Comparison of ENCODE assay signal across 11 cellular contexts in the genomic region with DNA sequence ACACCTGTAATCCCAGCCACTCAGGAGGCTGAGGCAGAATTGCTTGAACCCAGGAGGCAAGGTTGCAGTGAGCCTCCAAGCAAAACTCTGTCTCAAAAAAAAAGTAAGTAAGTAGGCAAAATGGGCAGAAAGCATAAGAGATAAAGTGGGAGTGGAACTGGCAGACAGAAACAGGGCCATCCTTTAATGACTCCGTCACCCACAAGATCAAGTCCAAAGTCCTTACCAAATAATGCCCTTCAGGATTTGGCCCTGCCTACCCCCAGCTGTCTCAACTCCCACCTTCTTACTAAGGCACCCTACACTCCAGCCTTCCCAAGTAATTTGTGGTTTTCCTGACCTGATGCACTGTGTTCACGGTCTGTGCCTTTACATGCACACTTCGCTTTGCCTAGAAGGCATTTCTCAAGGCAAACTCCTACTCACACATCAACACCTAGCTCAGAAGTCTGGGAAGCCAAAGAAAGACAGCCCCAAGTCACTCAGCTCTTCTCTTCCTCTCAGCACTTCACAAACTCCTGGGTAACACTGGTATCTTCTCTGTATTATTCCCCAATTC. TPM values are rescaled to one million over a fixed set of nuclear protein-coding genes. Genes with fewer than 3 reads are reported as not detected.
DNase-seq lines count a peak whose midpoint lies in the region; ATAC-seq and TF ChIP-seq lines count a peak whose summit lies in the region.
"Had no signal": no experiment of that assay in that cellular context is flagged by ENCODE, and none has a peak within 500 bp of the region (broad histone marks: within the 10 kb centered on the region; RNA-seq: fewer than 3 reads in every experiment).

No MANE protein-coding gene starts in this region.

- no peaks in the 10 kb centered on the region for H3K9me3 Mint-ChIP-seq in CD14-positive monocyte
- no peaks in the 10 kb centered on the region for H3K9me3 Mint-ChIP-seq in central memory CD8-positive, alpha-beta T cell
- no peaks in the 10 kb centered on the region for H3K9me3 Mint-ChIP-seq in naive B cell

- H3K27me3 Mint-ChIP-seq in CD14-positive monocyte (ENCODE audit: low read depth in 3 of 3) (no peaks in the 10 kb centered on the region), naive B cell (no peaks in the 10 kb centered on the region)
- no peaks in the 10 kb centered on the region for H3K27me3 Mint-ChIP-seq in central memory CD8-positive, alpha-beta T cell

- H3K4me1 Mint-ChIP-seq in CD14-positive monocyte, result peaks cover 95% of the 10 kb centered on the region
- H3K4me1 Mint-ChIP-seq in central memory CD8-positive, alpha-beta T cell, result peaks cover 87% of the 10 kb centered on the region
- peaks cover 68 to 94% (median 88%) of the 10 kb centered on the region in 3 donors for H3K4me1 Mint-ChIP-seq in naive B cell

- H3K27ac ChIP-seq in HEK293 (ENCODE audit: extremely low read depth, low read depth, low read length), result no peak overlapping the region

- no peak for ATAC-seq in central memory CD8-positive, alpha-beta T cell (replicated peaks; ENCODE audit: extremely low read depth, poor library complexity, severe bottlenecking)
- ATAC-seq in naive B cell (ENCODE audit: low read depth in 2 of 2) (no peak), HG02798 (IDR thresholded peaks at IDR 0.05; ENCODE audit: poor library complexity, unreplicated experiment) (no peak)

- peak overlapping the region; percentile 32 to 76 for H3K4me3 Mint-ChIP-seq in CD14-positive monocyte
- peak overlapping the region; percentile 29 for H3K4me3 Mint-ChIP-seq in central memory CD8-positive, alpha-beta T cell
- peak overlapping the region in 4 of 8 donors; percentile 42 to 63 (median 58) for H3K4me3 Mint-ChIP-seq in naive B cell

- H3K9me3 ChIP-seq in HEK293 (ENCODE audit: control insufficient read depth, insufficient read depth, low read depth, low read length), result no peaks in the 10 kb centered on the region
- H3K9me3 ChIP-seq: ascending aorta, MG63 had no signal

- CTCF ChIA-PET in HEK293 (lab: Yijun Ruan, JAX), result interaction anchor here (0.6 kb wide), 1 partner anchor 60 kb away, joined by 3 read pairs; no protein-coding TSS in a partner anchor

- no peak overlapping the region for H3K4me3 ChIP-seq in HEK293 (ENCODE audit: low read depth, low read length)
- H3K4me3 ChIP-seq: ascending aorta, MG63 had no signal

- H3K4me1 ChIP-seq in HEK293 (ENCODE audit: control insufficient read depth, insufficient read depth, low read length), result peaks cover 6% of the 10 kb centered on the region

- H3K36me3 Mint-ChIP-seq in CD14-positive monocyte (peaks cover 5 to 15% of the 10 kb centered on the region in 2 donors), naive B cell (no peaks in the 10 kb centered on the region)
- H3K36me3 Mint-ChIP-seq in central memory CD8-positive, alpha-beta T cell (ENCODE audit: insufficient read depth), result peaks cover 6% of the 10 kb centered on the region

- POLR2A ChIA-PET in HEK293 (lab: Yijun Ruan, JAX), result interaction anchor here (1.0 kb wide), 1 partner anchor 26 kb away, joined by 3 read pairs; no protein-coding TSS in a partner anchor

- TF ChIP-seq CTCF in CD14-positive monocyte (IDR thresholded peaks at IDR 0.05) (no peak), HEK293 (tag by site-specific recombination; IDR thresholded peaks at IDR 0.05) (no peak)

- no peaks in the 10 kb centered on the region for H3K36me3 ChIP-seq in HEK293 (ENCODE audit: control insufficient read depth in 2 of 2, insufficient read depth in 1 of 2, low read length in 2 of 2)
- H3K36me3 ChIP-seq: ascending aorta had no signal

- no peak for DNase-seq in CD14-positive monocyte (ENCODE audit: low spot score)
- no peak for DNase-seq in central memory CD8-positive, alpha-beta T cell (ENCODE audit: low spot score in 2 of 2)
- DNase-seq in naive B cell, result no peak
- no peak for DNase-seq in amniotic stem cell (lab: John Stamatoyannopoulos, UW)
- DNase-seq in KBM-7, result no peak
- DNase-seq in SHP77 (lab: John Stamatoyannopoulos, UW), result no peak
- DNase-seq: MG63, NCI-H2171 treated with DMSO at 0.1 percent for 48 hours had no signal

- in situ Hi-C loops in KBM-7 (cut with MboI; ENCODE audit: low pct_unique_long_range_greater_than_20kb, low sequenced_read_pairs), result no loop called here

- intact Hi-C loops in CD14-positive monocyte (cut with micrococcal nuclease), result loop anchor here in 1 of 2 donors (2.0 kb wide), 1 partner anchor 47 kb away; no protein-coding TSS in a partner anchor

- H3K27ac Mint-ChIP-seq in CD14-positive monocyte (peak overlapping the region; percentile 85 to 96 (median 91)), naive B cell (peak overlapping the region; percentile 6 to 84 (median 74))
- peak overlapping the region; percentile 15 for H3K27ac Mint-ChIP-seq in central memory CD8-positive, alpha-beta T cell (ENCODE audit: low read depth)

TF ChIP-seq in HEK293, 187 proteins besides CTCF, POLR2A, EP300 and RAD21 (continues in another document):
- TF ChIP-seq ZNF37A (tag by site-specific recombination; IDR thresholded peaks at IDR 0.05) (no peak), SALL2 (tag by site-specific recombination; IDR thresholded peaks at IDR 0.05; ENCODE audit: borderline replicate concordance) (no peak), ZNF19 (tag by site-specific recombination; IDR thresholded peaks at IDR 0.05; ENCODE audit: low read depth) (no peak), GLI2 (tag by site-specific recombination; IDR thresholded peaks at IDR 0.05; ENCODE audit: borderline replicate concordance, low read depth) (no peak), ZNF248 (tag by site-specific recombination; IDR thresholded peaks at IDR 0.05) (no peak), EGR2 (tag by site-specific recombination; IDR thresholded peaks at IDR 0.05; ENCODE audit: low read depth) (peak; percentile 97), ZFHX2 (tag by site-specific recombination; conservative IDR thresholded peaks at IDR 0.05) (peak; percentile 97), ZNF518A (tag by site-specific recombination; conservative IDR thresholded peaks at IDR 0.05; ENCODE audit: low read depth) (no peak), ZNF132 (tag by site-specific recombination; IDR thresholded peaks at IDR 0.05; ENCODE audit: borderline replicate concordance) (no peak), ZNF366 (tag by site-specific recombination; conservative IDR thresholded peaks at IDR 0.05) (0 out of 2 replicates have a peak, but pooled peaks have one; percentile 11), GLIS2 (tag by site-specific recombination; IDR thresholded peaks at IDR 0.05) (no peak), ZBTB48 (tag by site-specific recombination; IDR thresholded peaks at IDR 0.05) (no peak), SP3 (tag by site-specific recombination; IDR thresholded peaks at IDR 0.05) (no peak)
- TF ChIP-seq, protein P1, sequence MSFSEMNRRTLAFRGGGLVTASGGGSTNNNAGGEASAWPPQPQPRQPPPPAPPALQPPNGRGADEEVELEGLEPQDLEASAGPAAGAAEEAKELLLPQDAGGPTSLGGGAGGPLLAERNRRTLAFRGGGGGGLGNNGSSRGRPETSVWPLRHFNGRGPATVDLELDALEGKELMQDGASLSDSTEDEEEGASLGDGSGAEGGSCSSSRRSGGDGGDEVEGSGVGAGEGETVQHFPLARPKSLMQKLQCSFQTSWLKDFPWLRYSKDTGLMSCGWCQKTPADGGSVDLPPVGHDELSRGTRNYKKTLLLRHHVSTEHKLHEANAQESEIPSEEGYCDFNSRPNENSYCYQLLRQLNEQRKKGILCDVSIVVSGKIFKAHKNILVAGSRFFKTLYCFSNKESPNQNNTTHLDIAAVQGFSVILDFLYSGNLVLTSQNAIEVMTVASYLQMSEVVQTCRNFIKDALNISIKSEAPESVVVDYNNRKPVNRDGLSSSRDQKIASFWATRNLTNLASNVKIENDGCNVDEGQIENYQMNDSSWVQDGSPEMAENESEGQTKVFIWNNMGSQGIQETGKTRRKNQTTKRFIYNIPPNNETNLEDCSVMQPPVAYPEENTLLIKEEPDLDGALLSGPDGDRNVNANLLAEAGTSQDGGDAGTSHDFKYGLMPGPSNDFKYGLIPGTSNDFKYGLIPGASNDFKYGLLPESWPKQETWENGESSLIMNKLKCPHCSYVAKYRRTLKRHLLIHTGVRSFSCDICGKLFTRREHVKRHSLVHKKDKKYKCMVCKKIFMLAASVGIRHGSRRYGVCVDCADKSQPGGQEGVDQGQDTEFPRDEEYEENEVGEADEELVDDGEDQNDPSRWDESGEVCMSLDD (tag by site-specific recombination; IDR thresholded peaks at IDR 0.05), result no peak

RNA-seq across cellular contexts. Expression of gene MAPK1, which starts 6.1 kb away (rescaled TPM):
- polyA plus RNA-seq in CD14-positive monocyte, result 100 to 1,000 TPM; 118 to 148 TPM
- polyA plus RNA-seq in naive B cell (ENCODE audit: low read depth in 6 of 6), result 100 to 1,000 TPM in 2 of 6 donors, 10 to 100 TPM in 4; 68.6 to 114 (median 93.2) TPM

Comparison
In these comparisons a context has a peak if more than half of its experiments do, and no peak if none do; other contexts are left out.
1. H3K27ac Mint-ChIP-seq: peak in every context shown above with its lines; median percentile 91 in CD14-positive monocyte; 74 in naive B cell; 15 in central memory CD8-positive, alpha-beta T cell.